ENCODE assay signal across 8 cellular contexts in the genomic region with DNA sequence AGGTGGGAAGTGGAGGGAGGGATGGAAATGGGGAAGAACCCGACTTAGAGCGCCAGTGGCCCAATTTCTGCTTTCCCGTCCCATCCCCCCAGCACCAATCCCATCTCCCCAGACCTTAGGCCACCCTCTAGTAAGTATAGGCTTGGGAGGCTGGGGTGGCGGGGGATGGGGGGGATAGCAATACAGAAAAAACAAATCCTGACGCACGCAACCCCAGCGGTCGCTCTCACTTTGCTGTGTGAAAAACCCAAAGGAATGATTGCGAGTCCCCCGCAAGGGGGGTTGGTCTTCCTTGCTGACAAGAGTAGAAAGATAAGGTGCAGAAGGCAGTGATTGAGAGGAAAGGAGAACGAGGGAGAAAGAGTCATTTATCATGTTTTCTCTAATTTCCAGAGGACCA. TPM values are rescaled to one million over a fixed set of nuclear protein-coding genes. Genes with fewer than 3 reads are reported as not detected.
DNase-seq lines count a peak whose midpoint lies in the region; ATAC-seq and TF ChIP-seq lines count a peak whose summit lies in the region.

No MANE protein-coding gene starts in this region.

- TF ChIP-seq CTCF in activated B cell treated with CpG ODN at 0.5 μM for 24 hours (IDR thresholded peaks at IDR 0.05): no peak
- no peak for TF ChIP-seq CTCF in HFFc6 (IDR thresholded peaks at IDR 0.05)

- intact Hi-C loops in activated B cell treated with CpG ODN at 0.5 μM for 24 hours (cut with micrococcal nuclease): no loop called here

- H3K9me3 Mint-ChIP-seq in activated B cell treated with CpG ODN at 0.5 μM for 24 hours (no peaks in the 10 kb centered on the region), HFFc6 (no peaks in the 10 kb centered on the region; the same call in 1 of the 2 replicates)

- H3K4me3 Mint-ChIP-seq in activated B cell treated with CpG ODN at 0.5 μM for 24 hours (peak overlapping the region; percentile 53), HFFc6 (no peak overlapping the region)

- H3K4me3 ChIP-seq in HUES64 (ENCODE audit: low read length) (peak overlapping the region; percentile 59), skin epidermis (peak overlapping the region; percentile 25 to 61 (median 47))

- POLR2A ChIA-PET in activated B cell treated with CpG ODN at 0.5 μM for 24 hours (lab: Charles Lee): no interaction called here

- peaks cover 40% of the 10 kb centered on the region for H3K27me3 ChIP-seq in HUES64 (ENCODE audit: insufficient read depth, low read length)

- H3K36me3 ChIP-seq in HUES64 (ENCODE audit: insufficient read depth, low read length): no peaks in the 10 kb centered on the region

- no peak overlapping the region for H3K27ac Mint-ChIP-seq in activated B cell treated with CpG ODN at 0.5 μM for 24 hours
- H3K27ac Mint-ChIP-seq in HFFc6: no peak overlapping the region

- no peaks in the 10 kb centered on the region for H3K9me3 ChIP-seq in HUES64 (ENCODE audit: insufficient read depth, low read depth, low read length)

- peaks cover 10% of the 10 kb centered on the region for H3K4me1 Mint-ChIP-seq in activated B cell treated with CpG ODN at 0.5 μM for 24 hours
- no peaks in the 10 kb centered on the region for H3K4me1 Mint-ChIP-seq in HFFc6 (ENCODE audit: low read depth)

- CTCF ChIA-PET in activated B cell treated with CpG ODN at 0.5 μM for 24 hours (lab: Charles Lee): no interaction called here

- H3K27me3 Mint-ChIP-seq in activated B cell treated with CpG ODN at 0.5 μM for 24 hours (peaks cover 47% of the 10 kb centered on the region), HFFc6 (ENCODE audit: insufficient read depth) (peaks cover 8% of the 10 kb centered on the region; the same call in 1 of the 2 replicates)

- H3K36me3 Mint-ChIP-seq in activated B cell treated with CpG ODN at 0.5 μM for 24 hours (ENCODE audit: low read depth): no peaks in the 10 kb centered on the region
- no peaks in the 10 kb centered on the region for H3K36me3 Mint-ChIP-seq in HFFc6 (ENCODE audit: low read depth)

- H3K9ac ChIP-seq in HUES64 (ENCODE audit: low read depth, low read length): no peak overlapping the region

- DNase-seq in activated B cell treated with CpG ODN at 0.5 μM for 24 hours (no peak), hepatic stellate cell (ENCODE audit: low spot score) (peak; percentile 14), NCI-H2029 (lab: John Stamatoyannopoulos, UW) (no peak), HFFc6 (no peak), activated gamma-delta T cell treated with Interleukin-2 at 50 U/mL for 16 hours (no peak)

- ATAC-seq in activated B cell treated with CpG ODN at 0.5 μM for 24 hours (ENCODE audit: low read depth) (no peak), HG02840 (IDR thresholded peaks at IDR 0.05; ENCODE audit: low FRiP score, unreplicated experiment) (no peak)

- peaks cover 39% of the 10 kb centered on the region for H3K4me1 ChIP-seq in HUES64 (ENCODE audit: insufficient read depth, low read length)

- no peak overlapping the region for H3K27ac ChIP-seq in HUES64 (ENCODE audit: low read depth, low read length)
- H3K27ac ChIP-seq in skin epidermis: peak overlapping the region in 11 of 21 experiments; percentile 11 to 87 (median 55)

- 9% methylated on average over 8 of the region's 11 CpGs for WGBS in HUES64

RNA-seq across cellular contexts. Expression of gene CPE, which starts 0.9 kb away (rescaled TPM):
- 34.3 TPM for polyA plus RNA-seq in HUES64 (2013, experiment 1 of 2)
- polyA plus RNA-seq in HUES64 (2013, experiment 2 of 2): 46.3 TPM
- total RNA-seq in activated B cell treated with CpG ODN at 0.5 μM for 24 hours: not detected in 2 replicates
- under 1 TPM in 1 of 6 experiments, not detected in 5; 0.09 TPM for total RNA-seq in HFFc6 (2021; fragmentation: NEBNext Ultra II Directional; extraction: Animal tissue kit (Norgen Biotek cat#: 25700))

RNA-seq across cellular contexts. Expression of gene MSMO1, which starts 52.2 kb away (rescaled TPM):
- polyA plus RNA-seq in HUES64 (2013, experiment 1 of 2): 127 TPM
- 162 TPM for polyA plus RNA-seq in HUES64 (2013, experiment 2 of 2)
- total RNA-seq in activated B cell treated with CpG ODN at 0.5 μM for 24 hours: 74.6 and 87.9 TPM in 2 replicates
- total RNA-seq in HFFc6 (2021; fragmentation: NEBNext Ultra II Directional; extraction: Animal tissue kit (Norgen Biotek cat#: 25700)): 10 to 100 TPM; 23.8 to 27.9 (median 25.6) TPM
